13 cellular contexts compared by ENCODE assay signal in genomic region chr5:141525659-141526058, GRCh38. TPM values are rescaled to one million over a fixed set of nuclear protein-coding genes. Genes with fewer than 3 reads are reported as not detected.
DNase-seq lines count a peak whose midpoint lies in the region; ATAC-seq and TF ChIP-seq lines count a peak whose summit lies in the region.
"Had no signal": no experiment of that assay in that cellular context is flagged by ENCODE, and none has a peak within 500 bp of the region (broad histone marks: within the 10 kb centered on the region; RNA-seq: fewer than 3 reads in every experiment).

No MANE protein-coding gene starts in this region.

- DNase-seq in fibroblast of mammary gland (ENCODE audit: low read depth) (peak; percentile 40), osteocyte (ENCODE audit: extremely low spot score, unreplicated experiment) (peak; percentile 13)
- DNase-seq in stimulated activated CD4-positive, alpha-beta T cell treated with anti-CD3 and anti-CD28 coated beads, Interleukin-15, amount 100 ng/mL, for 24 hours: no peak
- no peak for DNase-seq in activated naive CD4-positive, alpha-beta T cell treated with anti-CD3 and anti-CD28 coated beads, Interleukin-2, amount 50 U/mL, for 16 hours
- no peak for DNase-seq in activated CD4-positive, alpha-beta T cell treated with anti-CD3 and anti-CD28 coated beads for 4 hours
- DNase-seq: NCI-H748 treated with DMSO at 0.1 percent for 48 hours; stimulated activated naive CD8-positive, alpha-beta T cell treated with anti-CD3 and anti-CD28 coated beads, Interleukin-15, Interleukin-2, amounts not matched to agents 100 U/mL and 50 U/mL, for 24 hours had no signal

- H3K27me3 ChIP-seq in ACC112 (ENCODE audit: insufficient read depth, low read length) (no peaks in the 10 kb centered on the region), OCI-LY1 (ENCODE audit: insufficient read depth, low read length) (no peaks in the 10 kb centered on the region)

- H3K36me3 Mint-ChIP-seq in osteocyte (ENCODE audit: unreplicated experiment): peaks cover 14% of the 10 kb centered on the region

- H3K4me2 ChIP-seq in OCI-LY1 (ENCODE audit: low read length): peak overlapping the region; percentile 48; the same call in 1 of the 2 replicates

- H3K79me2 ChIP-seq in ACC112 (ENCODE audit: control insufficient read depth, insufficient read depth, low read length, unreplicated experiment) (no peaks in the 10 kb centered on the region), OCI-LY1 (ENCODE audit: insufficient read depth, low read length) (no peaks in the 10 kb centered on the region)

- no peaks in the 10 kb centered on the region for H3K9me2 ChIP-seq in OCI-LY1 (ENCODE audit: low read depth, low read length)

- no peak for ATAC-seq in GM19397 (IDR thresholded peaks at IDR 0.05; ENCODE audit: unreplicated experiment)
- ATAC-seq: stimulated activated naive CD8-positive, alpha-beta T cell treated with anti-CD3 and anti-CD28 coated beads, Interleukin-15, Interleukin-2, amounts not matched to agents 100 U/mL and 50 U/mL, for 24 hours had no signal

- H3K4me3 ChIP-seq in ACC112 (ENCODE audit: low read depth, low read length): no peak overlapping the region
- H3K4me3 ChIP-seq in OCI-LY1 (ENCODE audit: low read depth, low read length, poor library complexity, severe bottlenecking): no peak overlapping the region
- H3K4me3 ChIP-seq in fibroblast of mammary gland (ENCODE audit: control insufficient read depth, low read depth, low read length): no peak overlapping the region
- H3K4me3 ChIP-seq: coronary artery had no signal

- peaks cover 6% of the 10 kb centered on the region; the same call in 1 of the 2 replicates for H3K36me3 ChIP-seq in ACC112 (ENCODE audit: insufficient read depth, low read length)
- H3K36me3 ChIP-seq in OCI-LY1 (ENCODE audit: insufficient read depth, low read length): peaks cover 64% of the 10 kb centered on the region

- H3K9me3 Mint-ChIP-seq in osteocyte (ENCODE audit: unreplicated experiment): no peaks in the 10 kb centered on the region
- H3K9me3 Mint-ChIP-seq: T-helper 1 cell treated with Interleukin-12 subunit alpha and Interleukin-12 subunit beta and Interleukin-4 antibody, amounts not matched to agents 30 μg/mL and 1 μg/mL, for 36 hours had no signal

- no peak for TF ChIP-seq CTCF in OCI-LY1 (IDR thresholded peaks at IDR 0.05; ENCODE audit: low read length)
- TF ChIP-seq CTCF in fibroblast of mammary gland (conservative IDR thresholded peaks at IDR 0.05; ENCODE audit: control insufficient read depth, insufficient read depth, low read depth, low read length): no peak
- no peak for TF ChIP-seq CTCF in osteocyte (IDR thresholded peaks at IDR 0.05)

- H3K4me1 ChIP-seq in ACC112 (ENCODE audit: control insufficient read depth, insufficient read depth, low read length, unreplicated experiment) (peaks cover 50% of the 10 kb centered on the region), OCI-LY1 (ENCODE audit: insufficient read depth, low read length, severe bottlenecking) (peaks cover 49% of the 10 kb centered on the region)

- H2AFZ ChIP-seq in ACC112 (ENCODE audit: low read length, unreplicated experiment) (no peak overlapping the region), OCI-LY1 (ENCODE audit: low read length) (no peak overlapping the region)

- no peaks in the 10 kb centered on the region for H4K20me1 ChIP-seq in OCI-LY1 (ENCODE audit: insufficient read depth, low read length)

- peak overlapping the region; percentile 57 for H3K27ac ChIP-seq in ACC112 (ENCODE audit: low read depth, low read length)
- peak overlapping the region; percentile 83 for H3K27ac ChIP-seq in OCI-LY1 (ENCODE audit: low read depth, low read length, poor library complexity, severe bottlenecking)

- no peaks in the 10 kb centered on the region for H3K9me3 ChIP-seq in OCI-LY1 (ENCODE audit: low read length)

- peak overlapping the region; percentile 65 for H3K4me3 Mint-ChIP-seq in osteocyte (ENCODE audit: unreplicated experiment)
- H3K4me3 Mint-ChIP-seq: B cell; T-helper 1 cell treated with Interleukin-12 subunit alpha and Interleukin-12 subunit beta and Interleukin-4 antibody, amounts not matched to agents 30 μg/mL and 1 μg/mL, for 36 hours had no signal

- peak overlapping the region; percentile 39; the same call in 1 of the 2 replicates for H3K9ac ChIP-seq in OCI-LY1 (ENCODE audit: low read length)

- H3K27me3 Mint-ChIP-seq in osteocyte (ENCODE audit: unreplicated experiment): no peaks in the 10 kb centered on the region
- H3K27me3 Mint-ChIP-seq: B cell had no signal

- H3K27ac Mint-ChIP-seq in osteocyte (ENCODE audit: unreplicated experiment): peak overlapping the region; percentile 97
- H3K27ac Mint-ChIP-seq: T-helper 1 cell treated with Interleukin-12 subunit alpha and Interleukin-12 subunit beta and Interleukin-4 antibody, amounts not matched to agents 30 μg/mL and 1 μg/mL, for 36 hours had no signal

- H3F3A ChIP-seq in OCI-LY1 (ENCODE audit: insufficient read depth, low read length): no peaks in the 10 kb centered on the region; the same call in 1 of the 2 replicates

- H3K4me1 Mint-ChIP-seq in osteocyte (ENCODE audit: unreplicated experiment): peaks cover 61% of the 10 kb centered on the region

RNA-seq across cellular contexts. Expression of gene PCDHGC5, which starts 36.8 kb away (rescaled TPM):
- total RNA-seq in osteocyte: 1.4 and 1.9 TPM in 2 replicates

RNA-seq across cellular contexts. Expression of gene PCDHGC4, which starts 40.8 kb away (rescaled TPM):
- total RNA-seq in osteocyte: 2.8 and 3.7 TPM in 2 replicates

RNA-seq across cellular contexts. Expression of gene PCDHGC3, which starts 49.9 kb away (rescaled TPM):
- total RNA-seq in osteocyte: 92.4 and 99.9 TPM in 2 replicates

Comparison
In these comparisons a context has a peak if more than half of its experiments do, and no peak if none do; other contexts are left out.
1. DNase-seq: peak in fibroblast of mammary gland (single experiment) and osteocyte (single experiment); none in stimulated activated CD4-positive, alpha-beta T cell treated with anti-CD3 and anti-CD28 coated beads, Interleukin-15, amount 100 ng/mL, for 24 hours (single experiment), activated naive CD4-positive, alpha-beta T cell treated with anti-CD3 and anti-CD28 coated beads, Interleukin-2, amount 50 U/mL, for 16 hours (single experiment) and activated CD4-positive, alpha-beta T cell treated with anti-CD3 and anti-CD28 coated beads for 4 hours (0 of 2).